ENCODE assay signal across 16 cellular contexts in the genomic region with DNA sequence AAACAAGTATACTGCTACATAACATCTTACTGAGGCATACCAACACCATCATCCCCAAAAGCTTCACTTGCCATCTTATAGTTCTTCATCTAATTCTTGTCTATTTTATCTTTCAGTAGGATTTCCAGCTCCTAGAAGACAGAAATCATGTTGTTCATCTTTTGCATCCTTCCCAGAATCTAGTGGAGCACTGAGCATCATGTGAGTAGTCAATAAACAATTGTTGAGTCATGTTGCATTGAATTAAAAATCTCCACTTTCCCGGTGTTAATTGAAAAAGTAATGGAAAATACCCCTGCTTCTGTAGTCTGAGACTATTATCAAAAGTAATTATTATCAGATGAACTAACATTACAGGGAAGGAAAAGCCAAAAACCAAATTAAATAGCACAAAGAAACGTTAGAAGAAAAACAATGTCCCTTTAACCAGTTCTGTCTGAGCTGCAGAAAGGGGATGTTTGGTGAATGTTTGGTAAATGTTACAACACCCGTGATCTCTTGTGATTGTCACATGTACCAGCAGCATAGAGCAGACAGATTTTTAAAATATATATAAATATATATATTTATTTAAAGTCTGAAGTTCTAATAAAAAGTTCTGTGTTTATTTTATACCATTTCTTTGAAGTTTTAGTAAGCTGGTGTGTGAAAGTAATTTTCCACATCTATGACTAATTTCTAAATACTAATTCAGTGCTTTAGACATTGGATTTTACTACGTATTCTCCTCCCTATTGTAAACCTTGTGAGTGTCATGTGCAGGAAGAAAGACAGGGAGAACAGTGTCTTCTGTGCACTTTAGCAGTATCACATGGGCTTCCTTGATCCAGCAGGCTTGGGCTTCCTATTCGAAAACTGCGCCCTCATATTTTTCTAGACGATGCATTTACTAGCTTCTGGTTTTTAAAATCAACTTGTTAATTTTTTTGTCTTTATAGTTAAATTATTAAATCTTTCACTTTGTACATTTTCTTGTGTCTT.
DNase-seq lines count a peak whose midpoint lies in the region; ATAC-seq, FAIRE-seq and TF ChIP-seq lines count a peak whose summit lies in the region.
"Had no signal": no experiment of that assay in that cellular context is flagged by ENCODE, and none has a peak within 500 bp of the region (broad histone marks: within the 10 kb centered on the region; RNA-seq: fewer than 3 reads in every experiment).

No MANE protein-coding gene starts in this region.

- POLR2A ChIA-PET in SK-N-SH (lab: Yijun Ruan, JAX), result no interaction called here

- no peak for FAIRE-seq in H54 (lab: Jason Lieb, UNC)

- TF ChIP-seq EP300 in SK-N-SH (IDR thresholded peaks at IDR 0.05; ENCODE audit: borderline replicate concordance in 1 of 2, low read depth in 1 of 2, low read length in 1 of 2) (no peak), gastroesophageal sphincter (IDR thresholded peaks at IDR 0.05) (no peak)

- H3K4me3 ChIP-seq in SK-N-SH (ENCODE audit: low read depth in 2 of 2, low read length in 1 of 2) (no peak overlapping the region), gastroesophageal sphincter (no peak overlapping the region), subcutaneous abdominal adipose tissue (ENCODE audit: low read depth in 1 of 5, low read length in 5 of 5) (no peak overlapping the region)

- H3K27ac ChIP-seq in SK-N-SH (ENCODE audit: low read depth in 2 of 2, low read length in 1 of 2) (peak overlapping the region in 1 of 2 experiments; percentile 33; a peak in 1 of 4 replicates), gastroesophageal sphincter (peak overlapping the region; percentile 39 to 57 (median 50)), subcutaneous abdominal adipose tissue (ENCODE audit: low read depth, low read length) (peak overlapping the region; percentile 13)

- peak overlapping the region; percentile 45 for H2AFZ ChIP-seq in SK-N-SH (ENCODE audit: low read depth)

- H4K20me1 ChIP-seq in SK-N-SH (ENCODE audit: insufficient read depth), result no peaks in the 10 kb centered on the region

- H3K9ac ChIP-seq in SK-N-SH (no peak overlapping the region), subcutaneous abdominal adipose tissue (ENCODE audit: low read length in 5 of 5) (no peak overlapping the region)

- H3K27me3 ChIP-seq in SK-N-SH (ENCODE audit: insufficient read depth) (no peaks in the 10 kb centered on the region), gastroesophageal sphincter (no peaks in the 10 kb centered on the region), subcutaneous abdominal adipose tissue (ENCODE audit: control insufficient read depth in 5 of 5, insufficient read depth in 4 of 5, low read length in 5 of 5) (no peaks in the 10 kb centered on the region)

- CTCF ChIA-PET in SK-N-SH (lab: Yijun Ruan, JAX), result no interaction called here

- no peak for ATAC-seq in gastroesophageal sphincter
- ATAC-seq: activated T-cell treated with anti-CD3 and anti-CD28 coated beads, Interleukin-2, amount 50 U/mL, for 4 hours had no signal

- H3K36me3 ChIP-seq in SK-N-SH (replicated peaks in 1 of 2; ENCODE audit: control insufficient read depth in 1 of 2, insufficient read depth in 2 of 2, low read length in 1 of 2), result no peaks in the 10 kb centered on the region
- H3K36me3 ChIP-seq in gastroesophageal sphincter, result no peaks in the 10 kb centered on the region
- no peaks in the 10 kb centered on the region for H3K36me3 ChIP-seq in subcutaneous abdominal adipose tissue (ENCODE audit: control insufficient read depth in 5 of 5, insufficient read depth in 5 of 5, low read length in 5 of 5)

- TF ChIP-seq CTCF in SK-N-SH (IDR thresholded peaks at IDR 0.05) (no peak), gastroesophageal sphincter (IDR thresholded peaks at IDR 0.05) (no peak)

- H3K9me2 ChIP-seq in SK-N-SH, result no peaks in the 10 kb centered on the region

- no peak overlapping the region for H3K4me3 Mint-ChIP-seq in activated T-cell treated with anti-CD3 and anti-CD28 coated beads, Interleukin-2, amount 50 U/mL, for 24 hours
- H3K4me3 Mint-ChIP-seq: activated CD4-positive, alpha-beta T cell treated with anti-CD3 and anti-CD28 coated beads, Interleukin-2, amount 10 ng/mL, durations not matched to agents 7 days and 5 days; activated T-cell treated with anti-CD3 and anti-CD28 coated beads, Interleukin-2, amount 50 U/mL, for 4 hours; CD4-positive, alpha-beta T cell; T-helper 1 cell treated with Interleukin-12 subunit alpha and Interleukin-12 subunit beta and Interleukin-4 antibody, amounts not matched to agents 30 μg/mL and 1 μg/mL, for 36 hours had no signal

- 52% methylated on average over 7 of the region's 7 CpGs for WGBS in SK-N-SH (ENCODE audit: low lambda C conversion rate)
- WGBS in gastroesophageal sphincter (ENCODE audit: low coverage in 1 of 2), 2 donors, result 28 to 44% methylated on average over 7 of the region's 7 CpGs

- DNase-seq in ELR (ENCODE audit: low read depth) (peak; percentile 43), SK-N-SH (no peak), H54 (ENCODE audit: insufficient read length, low spot score) (no peak), RKO (ENCODE audit: low spot score) (no peak)
- DNase-seq in activated CD4-positive, CD25-positive, alpha-beta regulatory T cell treated with anti-CD3 and anti-CD28 coated beads, Interleukin-2, amount 50 U/mL, for 72 hours, result no peak
- no peak for DNase-seq in activated T-cell treated with anti-CD3 and anti-CD28 coated beads, Interleukin-2, amount 50 U/mL, for 24 hours
- DNase-seq: activated CD4-positive, alpha-beta T cell treated with anti-CD3 and anti-CD28 coated beads, Interleukin-2, amount 10 ng/mL, durations not matched to agents 7 days and 5 days; activated T-cell treated with anti-CD3 and anti-CD28 coated beads, Interleukin-2, amount 50 U/mL, for 4 hours; CD4-positive, alpha-beta T cell; dermis blood vessel endothelial cell; NCI-H1417; stimulated activated CD8-positive, alpha-beta memory T cell treated with anti-CD3 and anti-CD28 coated beads, Interleukin-4, amount 100 ng/mL, for 48 hours had no signal

- peak overlapping the region; percentile 38 for H3K4me2 ChIP-seq in SK-N-SH

- no peak overlapping the region for H3K27ac Mint-ChIP-seq in activated T-cell treated with anti-CD3 and anti-CD28 coated beads, Interleukin-2, amount 50 U/mL, for 24 hours
- H3K27ac Mint-ChIP-seq: activated CD4-positive, alpha-beta T cell treated with anti-CD3 and anti-CD28 coated beads, Interleukin-2, amount 10 ng/mL, durations not matched to agents 7 days and 5 days; progenitor cell of endocrine pancreas; T-helper 1 cell treated with Interleukin-12 subunit alpha and Interleukin-12 subunit beta and Interleukin-4 antibody, amounts not matched to agents 30 μg/mL and 1 μg/mL, for 36 hours had no signal

- H3K36me3 Mint-ChIP-seq in activated T-cell treated with anti-CD3 and anti-CD28 coated beads, Interleukin-2, amount 50 U/mL, for 24 hours (ENCODE audit: low read depth), result no peaks in the 10 kb centered on the region

- TF ChIP-seq RAD21 in SK-N-SH (IDR thresholded peaks at IDR 0.05; ENCODE audit: low read length), result no peak

- TF ChIP-seq POLR2A in gastroesophageal sphincter (IDR thresholded peaks at IDR 0.05) (no peak), H54 (IDR thresholded peaks at IDR 0.05; ENCODE audit: low read depth, low read length) (no peak)

- no peaks in the 10 kb centered on the region for H3K79me2 ChIP-seq in SK-N-SH (ENCODE audit: insufficient read depth)

- H3F3A ChIP-seq in SK-N-SH (replicated peaks; ENCODE audit: insufficient read depth), result peaks cover 10% of the 10 kb centered on the region

- H3K9me3 Mint-ChIP-seq in activated T-cell treated with anti-CD3 and anti-CD28 coated beads, Interleukin-2, amount 50 U/mL, for 24 hours, result no peaks in the 10 kb centered on the region
- H3K9me3 Mint-ChIP-seq: CD4-positive, alpha-beta T cell had no signal

- peaks cover 29% of the 10 kb centered on the region for H3K4me1 Mint-ChIP-seq in activated T-cell treated with anti-CD3 and anti-CD28 coated beads, Interleukin-2, amount 50 U/mL, for 24 hours (ENCODE audit: low read depth)

- no peaks in the 10 kb centered on the region for H3K27me3 Mint-ChIP-seq in activated T-cell treated with anti-CD3 and anti-CD28 coated beads, Interleukin-2, amount 50 U/mL, for 24 hours
- H3K27me3 Mint-ChIP-seq: CD4-positive, alpha-beta T cell; progenitor cell of endocrine pancreas had no signal

- no peaks in the 10 kb centered on the region for H3K9me3 ChIP-seq in SK-N-SH
- no peaks in the 10 kb centered on the region for H3K9me3 ChIP-seq in gastroesophageal sphincter
- H3K9me3 ChIP-seq in subcutaneous abdominal adipose tissue (ENCODE audit: control insufficient read depth in 5 of 5, low read length in 5 of 5), result no peaks in the 10 kb centered on the region

- H3K4me1 ChIP-seq in SK-N-SH (ENCODE audit: control insufficient read depth in 1 of 2, insufficient read depth in 2 of 2, low read depth in 1 of 2, low read length in 1 of 2), result peaks cover 0 to 5% of the 10 kb centered on the region in 2 experiments; a peak in 1 of 4 replicates
- peaks cover 0 to 20% (median 5%) of the 10 kb centered on the region in 3 donors for H3K4me1 ChIP-seq in gastroesophageal sphincter
- H3K4me1 ChIP-seq in subcutaneous abdominal adipose tissue (ENCODE audit: control insufficient read depth in 5 of 5, insufficient read depth in 5 of 5, low read length in 5 of 5), result peaks cover 0 to 6% (median 0%) of the 10 kb centered on the region in 5 donors

TF ChIP-seq in SK-N-SH, 30 proteins besides CTCF, POLR2A, EP300 and RAD21 (continues in another document):
- TF ChIP-seq, protein P1, sequence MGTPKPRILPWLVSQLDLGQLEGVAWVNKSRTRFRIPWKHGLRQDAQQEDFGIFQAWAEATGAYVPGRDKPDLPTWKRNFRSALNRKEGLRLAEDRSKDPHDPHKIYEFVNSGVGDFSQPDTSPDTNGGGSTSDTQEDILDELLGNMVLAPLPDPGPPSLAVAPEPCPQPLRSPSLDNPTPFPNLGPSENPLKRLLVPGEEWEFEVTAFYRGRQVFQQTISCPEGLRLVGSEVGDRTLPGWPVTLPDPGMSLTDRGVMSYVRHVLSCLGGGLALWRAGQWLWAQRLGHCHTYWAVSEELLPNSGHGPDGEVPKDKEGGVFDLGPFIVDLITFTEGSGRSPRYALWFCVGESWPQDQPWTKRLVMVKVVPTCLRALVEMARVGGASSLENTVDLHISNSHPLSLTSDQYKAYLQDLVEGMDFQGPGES (IDR thresholded peaks at IDR 0.05; ENCODE audit: low read depth, low read length), result no peak
- TF ChIP-seq MEF2A (IDR thresholded peaks at IDR 0.05; ENCODE audit: borderline replicate concordance, low read depth), result no peak
